ENCODE assay signal across 16 cellular contexts in genomic region chr4:925771-926500, GRCh38. TPM values are rescaled to one million over a fixed set of nuclear protein-coding genes. Genes with fewer than 3 reads are reported as not detected.
DNase-seq lines count a peak whose midpoint lies in the region; ATAC-seq and TF ChIP-seq lines count a peak whose summit lies in the region.
"Had no signal": no experiment of that assay in that cellular context is flagged by ENCODE, and none has a peak within 500 bp of the region (broad histone marks: within the 10 kb centered on the region; RNA-seq: fewer than 3 reads in every experiment).

No MANE protein-coding gene starts in this region.

- no peak overlapping the region for H4K8ac ChIP-seq in neuronal stem cell (ENCODE audit: low read depth, low read length)

- H3F3A ChIP-seq in SK-N-SH (replicated peaks; ENCODE audit: insufficient read depth) = no peaks in the 10 kb centered on the region

- no peaks in the 10 kb centered on the region for H3K9me3 Mint-ChIP-seq in Caco-2 (ENCODE audit: unreplicated experiment)

- H3K27me3 ChIP-seq in SK-N-SH (ENCODE audit: insufficient read depth) = no peaks in the 10 kb centered on the region
- H3K27me3 ChIP-seq in Caco-2 (replicated peaks; ENCODE audit: control insufficient read depth, insufficient read depth, low read length) = no peaks in the 10 kb centered on the region
- no peaks in the 10 kb centered on the region for H3K27me3 ChIP-seq in neuronal stem cell (ENCODE audit: control insufficient read depth in 3 of 3, insufficient read depth in 3 of 3, low read depth in 1 of 3, low read length in 3 of 3)
- no peaks in the 10 kb centered on the region for H3K27me3 ChIP-seq in colonic mucosa
- H3K27me3 ChIP-seq: pancreas, stomach had no signal

- CTCF ChIA-PET in SK-N-SH (lab: Yijun Ruan, JAX) = interaction anchor here (0.9 kb wide), 1 partner anchor 13 kb away, joined by 4 read pairs; no protein-coding TSS in a partner anchor
- CTCF ChIA-PET in Caco-2 (lab: Charles Lee) = no interaction called here

- TF ChIP-seq EP300 in SK-N-SH (IDR thresholded peaks at IDR 0.05; ENCODE audit: borderline replicate concordance in 1 of 2, low read depth in 1 of 2, low read length in 1 of 2) = no peak

- peaks cover 17% of the 10 kb centered on the region for H3K79me1 ChIP-seq in neuronal stem cell (ENCODE audit: low read depth, low read length)

- H3K9me3 ChIP-seq in SK-N-SH (no peaks in the 10 kb centered on the region), Caco-2 (no peaks in the 10 kb centered on the region), neuronal stem cell (replicated peaks in 1 of 2; ENCODE audit: control insufficient read depth in 2 of 2, insufficient read depth in 1 of 2, low read depth in 1 of 2, low read length in 2 of 2) (no peaks in the 10 kb centered on the region), colonic mucosa (no peaks in the 10 kb centered on the region)
- H3K9me3 ChIP-seq: pancreas, stomach had no signal

- H3K4ac ChIP-seq in neuronal stem cell (ENCODE audit: low read length) = no peak overlapping the region

- no peak for ATAC-seq in SK-N-SH treated with all-trans-retinoic acid at 6 μM for 48 hours
- ATAC-seq in HG03565 (IDR thresholded peaks at IDR 0.05; ENCODE audit: unreplicated experiment) = no peak
- ATAC-seq: activated CD8-positive, alpha-beta memory T cell treated with anti-CD3 and anti-CD28 coated beads, Interleukin-2, amount 10 ng/mL, durations not matched to agents 7 days and 5 days had no signal

- no peak overlapping the region for H3K14ac ChIP-seq in neuronal stem cell (ENCODE audit: low read length)

- H3K4me1 ChIP-seq in SK-N-SH (ENCODE audit: control insufficient read depth in 1 of 2, insufficient read depth in 2 of 2, low read depth in 1 of 2, low read length in 1 of 2) (peaks cover 5 to 10% of the 10 kb centered on the region in 2 experiments; a peak in 3 of 4 replicates), Caco-2 (peaks cover 9% of the 10 kb centered on the region), neuronal stem cell (ENCODE audit: control insufficient read depth in 2 of 2, insufficient read depth in 1 of 2, low read depth in 1 of 2, low read length in 2 of 2) (peaks cover 3 to 5% of the 10 kb centered on the region in 2 donors), colonic mucosa (peaks cover 11% of the 10 kb centered on the region)

- peaks cover 6% of the 10 kb centered on the region for H3K36me3 Mint-ChIP-seq in Caco-2 (ENCODE audit: insufficient read depth, unreplicated experiment)

- H4K20me1 ChIP-seq in SK-N-SH (ENCODE audit: insufficient read depth) = peaks cover 77% of the 10 kb centered on the region

- no peak overlapping the region for H2BK120ac ChIP-seq in neuronal stem cell (ENCODE audit: low read depth, low read length)

- H3K4me2 ChIP-seq in SK-N-SH (no peak overlapping the region), neuronal stem cell (ENCODE audit: insufficient read depth, low read length, poor library complexity, severe bottlenecking) (no peak overlapping the region)

- no peak overlapping the region for H3K27ac ChIP-seq in SK-N-SH (ENCODE audit: low read depth in 2 of 2, low read length in 1 of 2)
- no peak overlapping the region for H3K27ac ChIP-seq in neuronal stem cell (replicated peaks; ENCODE audit: low read length)
- no peak overlapping the region for H3K27ac ChIP-seq in colonic mucosa
- H3K27ac ChIP-seq: 22Rv1, epithelial cell of prostate, pancreas, stomach had no signal

- DNase-seq in SK-N-SH (peak; percentile 6), Caco-2 (no peak), choroid plexus epithelial cell (ENCODE audit: low read depth) (peak; percentile 23), neuronal stem cell (ENCODE audit: low spot score) (no peak), GM13976 (ENCODE audit: low spot score) (no peak), colonic mucosa (no peak)
- DNase-seq: activated CD8-positive, alpha-beta memory T cell treated with anti-CD3 and anti-CD28 coated beads, Interleukin-2, amount 10 ng/mL, durations not matched to agents 7 days and 5 days; cerebellar nuclear complex; midbrain; NCI-H187 had no signal

- 93% methylated on average over 20 of the region's 26 CpGs for WGBS in SK-N-SH (ENCODE audit: low lambda C conversion rate)
- WGBS in neuronal stem cell (ENCODE audit: extremely low coverage in 2 of 2, insufficient read length in 2 of 2, insufficient replicate concordance in 1 of 2), 2 donors = no CpG with 5 or more reads among the region's 26 CpGs

- H3K4me3 Mint-ChIP-seq in Caco-2 (ENCODE audit: unreplicated experiment) = no peak overlapping the region
- H3K4me3 Mint-ChIP-seq: activated CD8-positive, alpha-beta memory T cell treated with anti-CD3 and anti-CD28 coated beads, Interleukin-2, amount 10 ng/mL, durations not matched to agents 7 days and 5 days had no signal

- H3K27me3 Mint-ChIP-seq in Caco-2 (ENCODE audit: insufficient read depth, unreplicated experiment) = no peaks in the 10 kb centered on the region
- H3K27me3 Mint-ChIP-seq: activated CD8-positive, alpha-beta memory T cell treated with anti-CD3 and anti-CD28 coated beads, Interleukin-2, amount 10 ng/mL, durations not matched to agents 7 days and 5 days had no signal

- H2BK12ac ChIP-seq in neuronal stem cell (ENCODE audit: low read length) = no peak overlapping the region

- no peak overlapping the region for H3K18ac ChIP-seq in neuronal stem cell (ENCODE audit: low read length)

- TF ChIP-seq CTCF in SK-N-SH (IDR thresholded peaks at IDR 0.05) (no peak), Caco-2 (IDR thresholded peaks at IDR 0.05; ENCODE audit: insufficient read depth in 1 of 2, low read depth in 1 of 2, low read length in 1 of 2, severe bottlenecking in 1 of 2, unreplicated experiment in 1 of 2) (no peak), choroid plexus epithelial cell (conservative IDR thresholded peaks at IDR 0.05; ENCODE audit: low read depth, low read length) (no peak), GM13976 (IDR thresholded peaks at IDR 0.05; ENCODE audit: borderline replicate concordance, control extremely low read depth, extremely low read depth, insufficient read depth, missing control alignments) (no peak), colonic mucosa (IDR thresholded peaks at IDR 0.05) (no peak)

- H3K23ac ChIP-seq in neuronal stem cell (ENCODE audit: low read depth, low read length, poor library complexity) = no peak overlapping the region

- H3K36me3 ChIP-seq in SK-N-SH (replicated peaks in 1 of 2; ENCODE audit: control insufficient read depth in 1 of 2, insufficient read depth in 2 of 2, low read length in 1 of 2) = no peaks in the 10 kb centered on the region
- no peaks in the 10 kb centered on the region for H3K36me3 ChIP-seq in Caco-2 (ENCODE audit: control insufficient read depth, insufficient read depth, low read length)
- H3K36me3 ChIP-seq in neuronal stem cell (replicated peaks in 1 of 2; ENCODE audit: control insufficient read depth in 2 of 2, insufficient read depth in 2 of 2, low read length in 2 of 2) = peaks cover 0 to 9% of the 10 kb centered on the region in 2 donors
- H3K36me3 ChIP-seq in colonic mucosa = no peaks in the 10 kb centered on the region
- H3K36me3 ChIP-seq: pancreas had no signal

- no peak overlapping the region for H4K91ac ChIP-seq in neuronal stem cell (ENCODE audit: low read depth, low read length, poor library complexity)

- H2BK15ac ChIP-seq in neuronal stem cell (ENCODE audit: low read length) = no peak overlapping the region

- H3K4me3 ChIP-seq in SK-N-SH (ENCODE audit: low read depth in 2 of 2, low read length in 1 of 2) (no peak overlapping the region), Caco-2 (ENCODE audit: low read depth, low read length) (no peak overlapping the region), choroid plexus epithelial cell (ENCODE audit: low read depth, low read length) (no peak overlapping the region), neuronal stem cell (ENCODE audit: low read length in 2 of 2) (no peak overlapping the region), colonic mucosa (no peak overlapping the region)
- H3K4me3 ChIP-seq: pancreas, stomach had no signal

- H2AK5ac ChIP-seq in neuronal stem cell (ENCODE audit: low read depth, low read length) = peak overlapping the region; percentile 63

- peak overlapping the region; percentile 30 for H3K27ac Mint-ChIP-seq in Caco-2 (ENCODE audit: unreplicated experiment)
- H3K27ac Mint-ChIP-seq: activated CD8-positive, alpha-beta memory T cell treated with anti-CD3 and anti-CD28 coated beads, Interleukin-2, amount 10 ng/mL, durations not matched to agents 7 days and 5 days had no signal

- no TSS peak for BruUV-seq in Caco-2 (replicated peaks; lab: Mats Ljungman, UMichigan)

- H3K79me2 ChIP-seq in SK-N-SH (ENCODE audit: insufficient read depth) = peaks cover 89% of the 10 kb centered on the region

- POLR2A ChIA-PET in SK-N-SH (lab: Yijun Ruan, JAX) = interaction anchor here (1.0 kb wide), 1 partner anchor 61 kb away, joined by 3 read pairs; the partner anchor contains the start of gene IDUA
- POLR2A ChIA-PET in Caco-2 (lab: Charles Lee) = no interaction called here

- no peaks in the 10 kb centered on the region for H3K9me2 ChIP-seq in SK-N-SH

- in situ Hi-C loops in GM13976 (cut with MboI; ENCODE audit: low sequenced_read_pairs, unreplicated experiment) = no loop called here

- H2AFZ ChIP-seq in SK-N-SH (ENCODE audit: low read depth) (no peak overlapping the region), neuronal stem cell (ENCODE audit: low read length) (no peak overlapping the region)

- no peak for TF ChIP-seq RAD21 in SK-N-SH (IDR thresholded peaks at IDR 0.05; ENCODE audit: low read length)

- H3K9ac ChIP-seq in SK-N-SH = no peak overlapping the region
- H3K9ac ChIP-seq in neuronal stem cell (ENCODE audit: low read depth, low read length, poor library complexity) = no peak overlapping the region
- no peak overlapping the region for H3K9ac ChIP-seq in colonic mucosa (ENCODE audit: low read depth in 2 of 2, low read length in 2 of 2)

- H3K4me1 Mint-ChIP-seq in Caco-2 (ENCODE audit: low read depth, unreplicated experiment) = peaks cover 15% of the 10 kb centered on the region

- peak overlapping the region; percentile 35 for H2BK5ac ChIP-seq in neuronal stem cell (ENCODE audit: low read length)

- intact Hi-C loops in Caco-2 (cut with micrococcal nuclease; ENCODE audit: unreplicated experiment) = no loop called here
- intact Hi-C loops in colonic mucosa (cut with DNase I) = no loop called here

RNA-seq across cellular contexts. Expression of gene GAK, which starts 6.2 kb away (rescaled TPM):
- polyA plus RNA-seq in SK-N-SH (2012; rRNA removed) = 35.9 and 36.1 TPM in 2 replicates
- polyA plus RNA-seq in SK-N-SH (2012; cell fraction: cytosol; rRNA removed) = 11.0 and 18.2 TPM in 2 replicates
- 131 and 150 TPM in 2 replicates for polyA plus RNA-seq in SK-N-SH (2012; cell fraction: nucleus; rRNA removed)
- total RNA-seq in Caco-2 (2022) (126 TPM in 2 replicates), colonic mucosa (100 to 1,000 TPM; 198 to 266 TPM)
- 35.3 TPM for polyA plus RNA-seq in neuronal stem cell (2013, experiment 1 of 2)
- polyA plus RNA-seq in neuronal stem cell (2013, experiment 2 of 2) = 34.3 TPM

RNA-seq across cellular contexts. Expression of gene TMEM175, which starts 6.3 kb away (rescaled TPM):
- polyA plus RNA-seq in SK-N-SH (2012; rRNA removed) = 43.1 and 54.2 TPM in 2 replicates
- 12.9 and 16.8 TPM in 2 replicates for polyA plus RNA-seq in SK-N-SH (2012; cell fraction: cytosol; rRNA removed)
- polyA plus RNA-seq in SK-N-SH (2012; cell fraction: nucleus; rRNA removed) = 280 and 427 TPM in 2 replicates
- 22.3 and 30.2 TPM in 2 replicates for total RNA-seq in Caco-2 (2022)
- polyA plus RNA-seq in neuronal stem cell (2013, experiment 1 of 2) = 8.0 TPM
- 7.7 TPM for polyA plus RNA-seq in neuronal stem cell (2013, experiment 2 of 2)
- 10 to 100 TPM; 17.7 to 30.2 TPM for total RNA-seq in colonic mucosa

RNA-seq across cellular contexts. Expression of gene DGKQ, which starts 47.4 kb away (rescaled TPM):
- 10.9 and 11.5 TPM in 2 replicates for polyA plus RNA-seq in SK-N-SH (2012; rRNA removed)
- 3.3 and 6.8 TPM in 2 replicates for polyA plus RNA-seq in SK-N-SH (2012; cell fraction: cytosol; rRNA removed)
- polyA plus RNA-seq in SK-N-SH (2012; cell fraction: nucleus; rRNA removed) = 50.0 and 64.3 TPM in 2 replicates
- 13.9 and 14.1 TPM in 2 replicates for total RNA-seq in Caco-2 (2022)
- 5.4 TPM for polyA plus RNA-seq in neuronal stem cell (2013, experiment 1 of 2)
- polyA plus RNA-seq in neuronal stem cell (2013, experiment 2 of 2) = 5.2 TPM
- 10 to 100 TPM; 39.4 to 68.2 TPM for total RNA-seq in colonic mucosa

Comparison
In these comparisons a context has a peak if more than half of its experiments do, and no peak if none do; other contexts are left out.
1. DNase-seq: peak in SK-N-SH (single experiment) and choroid plexus epithelial cell (single experiment); none in Caco-2 (0 of 2), neuronal stem cell (single experiment), GM13976 (single experiment) and colonic mucosa (single experiment).